8 cellular contexts compared by ENCODE assay signal in the genomic region with DNA sequence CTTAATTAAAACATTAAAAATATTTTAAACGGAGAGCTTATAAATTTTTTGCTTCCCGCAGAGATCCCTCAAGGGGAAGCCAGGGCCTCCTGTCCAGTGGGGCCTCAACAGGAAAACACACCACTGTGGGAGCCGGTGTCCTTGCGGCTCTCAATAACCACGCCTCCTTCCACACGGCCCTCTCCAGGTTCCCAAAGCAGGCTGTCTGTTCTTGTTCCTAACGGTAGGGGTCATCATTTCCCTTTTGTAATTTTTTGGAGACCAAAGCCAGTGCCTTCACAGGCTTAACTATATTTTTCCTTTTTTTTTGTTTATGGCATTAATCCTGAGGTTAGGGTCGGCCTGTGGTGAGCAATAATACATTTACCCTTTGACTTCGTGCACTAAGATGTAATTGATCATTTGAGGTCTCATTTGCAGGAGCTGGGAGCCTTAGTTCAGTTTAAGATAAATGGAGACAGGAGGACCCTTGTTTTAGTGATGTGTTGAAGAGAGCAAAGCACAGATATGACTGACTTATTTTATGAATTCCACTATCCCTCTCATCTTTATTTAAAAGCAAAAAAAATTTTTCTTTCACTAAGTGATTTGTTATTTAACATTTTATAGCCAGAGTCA.
A peak's percentile ranks its signal among the peaks of the same experiment; 100 is the strongest.
DNase-seq lines count a peak whose midpoint lies in the region; ATAC-seq and TF ChIP-seq lines count a peak whose summit lies in the region.

No MANE protein-coding gene starts in this region.

- H3K36me3 ChIP-seq in neural progenitor cell: no peaks in the 10 kb centered on the region

- H3K27me3 ChIP-seq in neural progenitor cell: peaks cover 12% of the 10 kb centered on the region

- peaks cover 13% of the 10 kb centered on the region for H4K20me1 ChIP-seq in neural progenitor cell (ENCODE audit: low read depth)

- H3K4me1 Mint-ChIP-seq in CD14-positive monocyte: peaks cover 7% of the 10 kb centered on the region
- H3K4me1 Mint-ChIP-seq in neural progenitor cell: peaks cover 10% of the 10 kb centered on the region

- no peak overlapping the region for H3K4me3 Mint-ChIP-seq in CD14-positive monocyte
- H3K4me3 Mint-ChIP-seq in neural progenitor cell: no peak overlapping the region

- H3K9ac ChIP-seq in neural progenitor cell: no peak overlapping the region

- H2AFZ ChIP-seq in neural progenitor cell (replicated peaks): no peak overlapping the region

- peaks cover 16% of the 10 kb centered on the region for H3K4me1 ChIP-seq in neural progenitor cell

- TF ChIP-seq CTCF in CD14-positive monocyte (IDR thresholded peaks at IDR 0.05) (peak; percentile 75), WI38 (IDR thresholded peaks at IDR 0.05; ENCODE audit: low read depth, low read length) (peak; percentile 76), neural progenitor cell (IDR thresholded peaks at IDR 0.05) (peak; percentile 84)

- no peak overlapping the region for H3K4me3 ChIP-seq in WI38 (ENCODE audit: low read depth, low read length)
- H3K4me3 ChIP-seq in neural progenitor cell: no peak overlapping the region

- DNase-seq in CD14-positive monocyte (ENCODE audit: low spot score) (no peak), NCI-H2171 treated with DMSO at 0.1 percent for 48 hours (lab: John Stamatoyannopoulos, UW) (peak; percentile 84), fibroblast of peridontal ligament (ENCODE audit: extremely low read depth) (peak; percentile 73), neural progenitor cell (ENCODE audit: low spot score) (peak; percentile 83), posterior vena cava (ENCODE audit: low spot score) (no peak)

- peak; percentile 38 for ATAC-seq in GM18520 (IDR thresholded peaks at IDR 0.05; ENCODE audit: unreplicated experiment)
- ATAC-seq in HG03135 (IDR thresholded peaks at IDR 0.05; ENCODE audit: unreplicated experiment): peak; percentile 77

- peaks cover 2 to 12% (median 9%) of the 10 kb centered on the region in 3 donors for H3K27me3 Mint-ChIP-seq in CD14-positive monocyte (ENCODE audit: low read depth in 3 of 3)
- H3K27me3 Mint-ChIP-seq in neural progenitor cell (ENCODE audit: insufficient read depth, low read depth): peaks cover 19% of the 10 kb centered on the region

- H3K9me3 Mint-ChIP-seq in CD14-positive monocyte: peaks cover 0 to 5% (median 0%) of the 10 kb centered on the region in 7 donors
- H3K9me3 Mint-ChIP-seq in neural progenitor cell: no peaks in the 10 kb centered on the region

- H3K79me2 ChIP-seq in neural progenitor cell (ENCODE audit: low read depth): no peaks in the 10 kb centered on the region

- intact Hi-C loops in CD14-positive monocyte (cut with micrococcal nuclease) (loop anchor here (2.0 kb wide), 1 partner anchor 663 kb away; no protein-coding TSS in a partner anchor), posterior vena cava (cut with DNase I) (loop anchor here (10.0 kb wide), 1 partner anchor 667 kb away; no protein-coding TSS in a partner anchor)

- H3K36me3 Mint-ChIP-seq in CD14-positive monocyte (no peaks in the 10 kb centered on the region), neural progenitor cell (no peaks in the 10 kb centered on the region)

- no peak overlapping the region for H3K27ac Mint-ChIP-seq in CD14-positive monocyte
- no peak overlapping the region for H3K27ac Mint-ChIP-seq in neural progenitor cell

- no peaks in the 10 kb centered on the region for H3K9me3 ChIP-seq in neural progenitor cell (ENCODE audit: low read depth)

- peaks cover 16% of the 10 kb centered on the region for H3F3A ChIP-seq in neural progenitor cell (ENCODE audit: low read depth)

- H3K4me2 ChIP-seq in neural progenitor cell: no peak overlapping the region

- H3K27ac ChIP-seq in neural progenitor cell: no peak overlapping the region

Comparison
In these comparisons a context has a peak if more than half of its experiments do, and no peak if none do; other contexts are left out.
1. DNase-seq: peak in NCI-H2171 treated with DMSO at 0.1 percent for 48 hours (single experiment), fibroblast of peridontal ligament (single experiment) and neural progenitor cell (single experiment); none in CD14-positive monocyte (single experiment) and posterior vena cava (single experiment).
2. Peak in every context shown above with its lines, with median percentiles within 50 percentile points of each other: CTCF ChIP-seq.